In the genomic region with DNA sequence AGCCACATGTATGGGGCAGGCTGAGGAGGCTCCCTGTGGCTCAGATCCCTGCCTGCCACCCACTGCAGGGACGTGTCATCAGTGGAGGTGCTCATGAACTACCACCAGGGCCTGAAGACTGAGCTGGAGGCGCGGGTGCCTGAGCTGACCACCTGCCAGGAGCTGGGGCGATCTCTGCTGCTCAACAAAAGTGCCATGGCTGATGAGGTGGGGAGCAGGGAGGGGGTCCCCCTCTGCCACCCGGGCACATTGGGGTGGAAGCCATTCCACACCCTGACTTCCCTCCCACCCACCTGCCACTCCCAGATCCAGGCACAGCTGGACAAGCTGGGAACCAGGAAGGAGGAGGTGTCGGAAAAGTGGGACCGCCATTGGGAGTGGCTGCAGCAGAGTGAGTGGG, we compare ENCODE assay signal across 28 cellular contexts.
"Had no signal": no experiment of that assay in that cellular context is flagged by ENCODE, and none has a peak within 500 bp of the region (broad histone marks: within the 10 kb centered on the region; RNA-seq: fewer than 3 reads in every experiment).

No MANE protein-coding gene starts in this region.

- H3K36me3 ChIP-seq: ascending aorta, breast epithelium, cardiac muscle cell, colonic mucosa had no signal

- H3K4me1 ChIP-seq: colonic mucosa had no signal

- FAIRE-seq: endometrium, endothelial cell of umbilical vein, frontal cortex had no signal

- ATAC-seq: activated CD4-positive, alpha-beta T cell treated with anti-CD3 and anti-CD28 coated beads for 36 hours; activated CD8-positive, alpha-beta memory T cell treated with anti-CD3 and anti-CD28 coated beads, Interleukin-2, amount 10 ng/mL, durations not matched to agents 7 days and 5 days; activated CD8-positive, alpha-beta T cell treated with anti-CD3 and anti-CD28 coated beads, Interleukin-2, amount 10 ng/mL, durations not matched to agents 7 days and 5 days; activated naive CD4-positive, alpha-beta T cell treated with anti-CD3 and anti-CD28 coated beads, Interleukin-2, amount 50 U/mL, for 72 hours; esophagus mucosa; T-helper 17 cell had no signal

- H3K9me3 ChIP-seq: ascending aorta, breast epithelium, colonic mucosa had no signal

- DNase-seq: activated CD4-positive, alpha-beta memory T cell treated with anti-CD3 and anti-CD28 coated beads for 36 hours; activated CD4-positive, alpha-beta T cell treated with anti-CD3 and anti-CD28 coated beads for 36 hours; activated CD4-positive, alpha-beta T cell treated with anti-CD3 and anti-CD28 coated beads, Interleukin-2, amount 10 ng/mL, durations not matched to agents 24 days and 14 days; activated CD4-positive, CD25-positive, alpha-beta regulatory T cell; activated CD4-positive, CD25-positive, alpha-beta regulatory T cell treated with anti-CD3 and anti-CD28 coated beads, Interleukin-2, amount 50 U/mL, for 72 hours; activated CD8-positive, alpha-beta memory T cell treated with anti-CD3 and anti-CD28 coated beads, Interleukin-2, amount 10 ng/mL, durations not matched to agents 7 days and 5 days; activated CD8-positive, alpha-beta memory T cell treated with anti-CD3 and anti-CD28 coated beads, Interleukin-2, amount 50 U/mL, for 4 hours; activated CD8-positive, alpha-beta T cell treated with anti-CD3 and anti-CD28 coated beads, Interleukin-2, amount 10 ng/mL, durations not matched to agents 7 days and 5 days; activated effector memory CD4-positive, alpha-beta T cell treated with anti-CD3 and anti-CD28 coated beads, Interleukin-2, amount 50 U/mL, for 16 hours; activated naive CD4-positive, alpha-beta T cell treated with anti-CD3 and anti-CD28 coated beads for 36 hours; activated naive CD8-positive, alpha-beta T cell treated with anti-CD3 and anti-CD28 coated beads, Interleukin-2, amount 10 ng/mL, durations not matched to agents 7 days and 5 days; activated T-cell treated with anti-CD3 and anti-CD28 coated beads, Interleukin-2, amount 50 U/mL, for 1 hour; activated T-cell treated with anti-CD3 and anti-CD28 coated beads, Interleukin-2, amount 50 U/mL, for 48 hours; central memory CD4-positive, alpha-beta T cell; colonic mucosa; effector CD8-positive, alpha-beta T cell; foreskin fibroblast; head of caudate nucleus; T-helper 17 cell; T1000 had no signal

- H3K4me3 ChIP-seq: ascending aorta, breast epithelium, cardiac muscle cell, colonic mucosa had no signal

- H3K27ac ChIP-seq: ascending aorta, breast epithelium, cardiac muscle cell, colonic mucosa had no signal
